Comparison of ENCODE assay signal across 1 cellular context in genomic region chr16:502179-502943, GRCh38.
TF ChIP-seq lines count a peak whose summit lies in the region.

No MANE protein-coding gene starts in this region.

TF ChIP-seq in WTC11, 78 proteins besides CTCF, POLR2A, EP300 and RAD21:
- no peak for TF ChIP-seq AFF4 (CRISPR knock-in tag; IDR thresholded peaks at IDR 0.05; ENCODE audit: borderline replicate concordance)
- no peak for TF ChIP-seq GABPB1 (CRISPR knock-in tag; IDR thresholded peaks at IDR 0.05)
- no peak for TF ChIP-seq ZNF423 (CRISPR knock-in tag; IDR thresholded peaks at IDR 0.05)
- TF ChIP-seq NR3C1 (CRISPR knock-in tag; conservative IDR thresholded peaks at IDR 0.05; ENCODE audit: low read depth) = no peak
- TF ChIP-seq ZNF281 (CRISPR knock-in tag; IDR thresholded peaks at IDR 0.05) = no peak
- no peak for TF ChIP-seq CREM (CRISPR knock-in tag; IDR thresholded peaks at IDR 0.05)
- TF ChIP-seq HMGXB4 (CRISPR knock-in tag; IDR thresholded peaks at IDR 0.05) = no peak
- TF ChIP-seq JUN (CRISPR knock-in tag; IDR thresholded peaks at IDR 0.05) = no peak
- no peak for TF ChIP-seq PRRX2 (CRISPR knock-in tag; IDR thresholded peaks at IDR 0.05)
- TF ChIP-seq SMAD4 (CRISPR knock-in tag; IDR thresholded peaks at IDR 0.05) = no peak
- no peak for TF ChIP-seq MXD4 (CRISPR knock-in tag; IDR thresholded peaks at IDR 0.05; ENCODE audit: borderline replicate concordance)
- TF ChIP-seq RORB (CRISPR knock-in tag; IDR thresholded peaks at IDR 0.05) = no peak
- TF ChIP-seq USF1 (CRISPR knock-in tag; IDR thresholded peaks at IDR 0.05) = no peak
- TF ChIP-seq ARID4B (CRISPR knock-in tag; IDR thresholded peaks at IDR 0.05; ENCODE audit: borderline replicate concordance) = no peak
- TF ChIP-seq ERG (CRISPR knock-in tag; IDR thresholded peaks at IDR 0.05) = no peak
- TF ChIP-seq USF2 (CRISPR knock-in tag; IDR thresholded peaks at IDR 0.05) = no peak
